Comparison of ENCODE assay signal across 8 cellular contexts in the genomic region with DNA sequence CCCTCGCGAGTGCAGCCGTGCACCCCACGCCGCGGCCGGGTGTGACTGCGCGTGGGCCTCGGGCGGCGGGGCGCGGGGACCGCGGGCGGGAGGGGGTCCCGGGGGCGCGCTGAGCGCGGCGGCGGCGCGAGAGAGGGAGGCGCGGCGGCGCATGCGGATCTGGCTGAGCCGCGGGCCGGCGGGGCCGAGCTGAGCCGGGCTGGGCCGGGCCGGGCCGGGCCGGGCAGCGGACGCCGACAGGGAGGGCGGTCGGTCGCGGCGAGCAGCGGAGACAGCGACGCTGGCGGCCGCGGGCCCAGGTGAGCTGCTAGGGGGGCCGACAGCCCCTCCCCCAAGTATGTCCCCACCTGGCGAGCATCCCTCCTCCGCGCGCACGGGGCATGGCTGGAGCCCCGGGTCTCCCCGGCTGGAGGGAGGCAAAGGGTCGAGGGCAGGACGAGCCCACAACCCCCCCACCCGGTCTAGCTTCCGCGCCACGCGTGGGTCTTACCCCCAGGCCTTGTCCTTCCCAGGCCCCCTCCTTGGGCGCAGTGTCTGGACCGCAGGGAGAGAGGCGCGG. TPM values are rescaled to one million over a fixed set of nuclear protein-coding genes. Genes with fewer than 3 reads are reported as not detected.
DNase-seq lines count a peak whose midpoint lies in the region; ATAC-seq and TF ChIP-seq lines count a peak whose summit lies in the region.
"Had no signal": no experiment of that assay in that cellular context is flagged by ENCODE, and none has a peak within 500 bp of the region (broad histone marks: within the 10 kb centered on the region; RNA-seq: fewer than 3 reads in every experiment).

No MANE protein-coding gene starts in this region.

- no peak overlapping the region for H3K23ac ChIP-seq in H9 (ENCODE audit: insufficient read length, low read depth, low read length)

- H3K23me2 ChIP-seq in H9 (ENCODE audit: insufficient read length, low read depth, low read length, poor library complexity, severe bottlenecking), result no peaks in the 10 kb centered on the region

- H4K20me1 ChIP-seq in H9 (ENCODE audit: control insufficient read depth, insufficient read depth, insufficient read length), result no peaks in the 10 kb centered on the region

- H4K5ac ChIP-seq in H9 (ENCODE audit: insufficient read length, low read depth, low read length), result no peak overlapping the region

- no peak overlapping the region for H4K91ac ChIP-seq in H9 (ENCODE audit: insufficient read length, low read depth, low read length)

- H3K9me3 Mint-ChIP-seq in H9, result peaks cover 0 to 5% of the 10 kb centered on the region in 2 experiments; a peak in 2 of 5 replicates

- no peak overlapping the region for H3K56ac ChIP-seq in H9 (ENCODE audit: insufficient read length, low read depth, low read length)

- H3K27ac Mint-ChIP-seq in H9, result no peak overlapping the region

- H3K4me1 Mint-ChIP-seq in H9, result peaks cover 14 to 18% of the 10 kb centered on the region in 2 experiments

- H3K9ac ChIP-seq in H9 (ENCODE audit: extremely low read depth, insufficient read length, low read length) (no peak overlapping the region), stomach smooth muscle (ENCODE audit: low read length in 2 of 2) (peak overlapping the region; percentile 53 to 69)

- H2BK12ac ChIP-seq in H9 (ENCODE audit: insufficient read length, low read depth, low read length), result no peak overlapping the region

- ATAC-seq in GM21447 (IDR thresholded peaks at IDR 0.05; ENCODE audit: unreplicated experiment), result no peak
- no peak for ATAC-seq in GM19467 (IDR thresholded peaks at IDR 0.05; ENCODE audit: unreplicated experiment)

- no peak overlapping the region for H2AFZ ChIP-seq in H9 (ENCODE audit: low read length)

- H3K36me3 ChIP-seq in stomach smooth muscle (ENCODE audit: control insufficient read depth in 2 of 2, insufficient read depth in 2 of 2, low read length in 2 of 2), result no peaks in the 10 kb centered on the region

- H3K27ac ChIP-seq in H9 (ENCODE audit: insufficient read length, low read depth, low read length) (no peak overlapping the region), stomach smooth muscle (ENCODE audit: low read length) (no peak overlapping the region)

- no peaks in the 10 kb centered on the region for H3K79me2 ChIP-seq in H9 (ENCODE audit: insufficient read depth, low read length)

- no peak overlapping the region for H2BK15ac ChIP-seq in H9 (ENCODE audit: low read depth, low read length)

- TF ChIP-seq CTCF in H9 (conservative IDR thresholded peaks at IDR 0.05), result no peak

- H4K8ac ChIP-seq in H9 (replicated peaks; ENCODE audit: insufficient read length, low read depth, low read length), result no peak overlapping the region

- no CpG with 5 or more reads among the region's 74 CpGs for WGBS in H9 (ENCODE audit: extremely low coverage, insufficient read length, low lambda C conversion rate)

- H2AK5ac ChIP-seq in H9 (ENCODE audit: insufficient read length, low read length), result no peak overlapping the region

- H3K9me3 ChIP-seq in H9 (ENCODE audit: control insufficient read depth, low read depth, low read length) (no peaks in the 10 kb centered on the region), stomach smooth muscle (ENCODE audit: control insufficient read depth in 2 of 2, low read length in 2 of 2) (no peaks in the 10 kb centered on the region)

- no peaks in the 10 kb centered on the region for H3K79me1 ChIP-seq in H9 (ENCODE audit: insufficient read depth, low read depth, low read length, poor library complexity, severe bottlenecking)

- H3K4me3 ChIP-seq in stomach smooth muscle (ENCODE audit: low read length in 2 of 2), result peak overlapping the region; percentile 79 to 90

- no peak overlapping the region; the same call in 1 of the 2 replicates for H3K14ac ChIP-seq in H9 (ENCODE audit: insufficient read depth, low read length)

- H3K18ac ChIP-seq in H9 (ENCODE audit: insufficient read length, low read depth, low read length), result no peak overlapping the region

- peaks cover 45% of the 10 kb centered on the region for H3K27me3 Mint-ChIP-seq in H9 (ENCODE audit: low read depth)

- H2BK120ac ChIP-seq in H9 (ENCODE audit: low read depth, low read length, poor library complexity, severe bottlenecking), result no peak overlapping the region

- no peak overlapping the region for H2BK5ac ChIP-seq in H9 (ENCODE audit: insufficient read length, low read length)

- DNase-seq in H9 (peak; percentile 32), astrocyte of the hippocampus (ENCODE audit: low read depth, low spot score) (peak; percentile 28), iPS-NIHi11 (ENCODE audit: low spot score) (peak; percentile 62), A172 (ENCODE audit: low spot score) (no peak)

- 0 out of 7 replicates have a peak, but pooled peaks cover 0 to 4% (median 0%) of the 10 kb centered on the region in 3 experiments for H3K36me3 Mint-ChIP-seq in H9 (ENCODE audit: insufficient read depth in 1 of 3, low read depth in 3 of 3)
- H3K36me3 Mint-ChIP-seq: activated naive CD8-positive, alpha-beta T cell had no signal

- peak overlapping the region in 1 of 2 experiments; percentile 74; a peak in 1 of 5 replicates for H3K4me3 Mint-ChIP-seq in H9

- H3K4me1 ChIP-seq in H9 (ENCODE audit: insufficient read depth, low read length) (no peaks in the 10 kb centered on the region; the same call in 1 of the 2 replicates), stomach smooth muscle (ENCODE audit: control insufficient read depth, insufficient read depth, low read length) (peaks cover 23% of the 10 kb centered on the region)

- no peak overlapping the region for H3T11ph ChIP-seq in H9 (ENCODE audit: low read length)

- H3K27me3 ChIP-seq in H9 (ENCODE audit: insufficient read depth, low read length), result peaks cover 11% of the 10 kb centered on the region; the same call in 1 of the 2 replicates
- no peaks in the 10 kb centered on the region for H3K27me3 ChIP-seq in stomach smooth muscle (ENCODE audit: control insufficient read depth in 1 of 2, insufficient read depth in 2 of 2, low read length in 2 of 2)

- H3K4me2 ChIP-seq in H9 (ENCODE audit: insufficient read depth, insufficient read length, low read length), result peak overlapping the region; percentile 22

- H3K4ac ChIP-seq in H9 (ENCODE audit: low read depth, low read length), result no peak overlapping the region

- no peak overlapping the region for H2BK20ac ChIP-seq in H9 (ENCODE audit: low read depth, low read length, poor library complexity, severe bottlenecking)

RNA-seq across cellular contexts. Expression of a gene that starts 0.3 kb away (rescaled TPM):
- 2.7 and 2.9 TPM in 2 replicates for total RNA-seq in H9 (2021)
- total RNA-seq in A172 (2014; rRNA removed; shearing (Covaris generic)), result 2.2 and 2.3 TPM in 2 replicates

RNA-seq across cellular contexts. Expression of a gene that starts 1.5 kb away (rescaled TPM):
- total RNA-seq in H9 (2021), result 27.9 and 30.4 TPM in 2 replicates
- total RNA-seq in A172 (2014; rRNA removed; shearing (Covaris generic)), result 327 and 381 TPM in 2 replicates

RNA-seq across cellular contexts. Expression of a gene that starts 23.0 kb away (rescaled TPM):
- total RNA-seq in H9 (2021), result 30.9 and 32.2 TPM in 2 replicates
- 20.0 and 22.6 TPM in 2 replicates for total RNA-seq in A172 (2014; rRNA removed; shearing (Covaris generic))

RNA-seq across cellular contexts. Expression of a gene that starts 41.3 kb away (rescaled TPM):
- 7.9 and 9.3 TPM in 2 replicates for total RNA-seq in H9 (2021)
- 10.2 and 10.3 TPM in 2 replicates for total RNA-seq in A172 (2014; rRNA removed; shearing (Covaris generic))

RNA-seq across cellular contexts. Expression of a gene that starts 53.9 kb away (rescaled TPM):
- total RNA-seq in H9 (2021), result 3.8 and 4.0 TPM in 2 replicates
- total RNA-seq in A172 (2014; rRNA removed; shearing (Covaris generic)), result 1.5 and 2.0 TPM in 2 replicates

Comparison
In these comparisons a context has a peak if more than half of its experiments do, and no peak if none do; other contexts are left out.
1. RNA of a gene that starts 1.5 kb away (total RNA-seq): 327 to 381 TPM in A172; 27.9 to 30.4 TPM in H9; every median in the first group is over 10 times any median in the second.